Comparison of ENCODE assay signal across 8 cellular contexts in genomic region chr2:100610381-100610831, GRCh38. TPM values are rescaled to one million over a fixed set of nuclear protein-coding genes. Genes with fewer than 3 reads are reported as not detected.
A peak's percentile ranks its signal among the peaks of the same experiment; 100 is the strongest.
DNase-seq lines count a peak whose midpoint lies in the region; ATAC-seq and TF ChIP-seq lines count a peak whose summit lies in the region.

No MANE protein-coding gene starts in this region.

- no peak overlapping the region for H3K9ac ChIP-seq in smooth muscle cell (ENCODE audit: low read depth)

- TF ChIP-seq CTCF in GM06990 (IDR thresholded peaks at IDR 0.05; ENCODE audit: insufficient read depth, low read length, poor library complexity, severe bottlenecking) (peak; percentile 92), LNCAP (IDR thresholded peaks at IDR 0.05) (peak; percentile 71), adrenal gland (IDR thresholded peaks at IDR 0.05) (peak in 5 of 6 experiments; percentile 23 to 64 (median 54)), hepatocyte (IDR thresholded peaks at IDR 0.05; ENCODE audit: poor library complexity) (peak; percentile 76), smooth muscle cell (IDR thresholded peaks at IDR 0.05; ENCODE audit: borderline replicate concordance, insufficient read depth, poor library complexity, severe bottlenecking) (peak; percentile 65)

- TF ChIP-seq POLR2A in adrenal gland (IDR thresholded peaks at IDR 0.05) = no peak

- H3F3A ChIP-seq in smooth muscle cell (ENCODE audit: low read depth) = no peaks in the 10 kb centered on the region

- H3K36me3 ChIP-seq in GM06990 (ENCODE audit: control insufficient read depth, insufficient read depth, low read length) (no peaks in the 10 kb centered on the region), adrenal gland (replicated peaks in 1 of 2) (no peaks in the 10 kb centered on the region), hepatocyte (replicated peaks; ENCODE audit: insufficient read depth, low read depth) (no peaks in the 10 kb centered on the region), smooth muscle cell (ENCODE audit: low read depth) (no peaks in the 10 kb centered on the region)

- H3K4me1 Mint-ChIP-seq in T-helper 2 cell treated with Interferon-gamma antibody and Interleukin-4, amounts not matched to agents 5 μg/mL and 100 μg/mL, for 36 hours (ENCODE audit: low read depth) = peaks cover 4% of the 10 kb centered on the region

- no peaks in the 10 kb centered on the region for H3K9me3 Mint-ChIP-seq in T-helper 2 cell treated with Interferon-gamma antibody and Interleukin-4, amounts not matched to agents 5 μg/mL and 100 μg/mL, for 36 hours

- no peak overlapping the region for H3K27ac ChIP-seq in adrenal gland
- H3K27ac ChIP-seq in hepatocyte = no peak overlapping the region
- H3K27ac ChIP-seq in smooth muscle cell (ENCODE audit: low read depth) = no peak overlapping the region

- H3K27me3 Mint-ChIP-seq in T-helper 2 cell treated with Interferon-gamma antibody and Interleukin-4, amounts not matched to agents 5 μg/mL and 100 μg/mL, for 36 hours (ENCODE audit: low read depth) = peaks cover 5% of the 10 kb centered on the region

- WGBS in adrenal gland, 4 donors = 7 to 19% (median 12%) methylated on average over 13 of the region's 13 CpGs
- WGBS in hepatocyte (ENCODE audit: low lambda C conversion rate, missing lambda C conversion rate) = 32% methylated on average over 13 of the region's 13 CpGs
- 19% methylated on average over 13 of the region's 13 CpGs for WGBS in smooth muscle cell (ENCODE audit: low lambda C conversion rate)

- H2AFZ ChIP-seq in hepatocyte (no peak overlapping the region), smooth muscle cell (ENCODE audit: low read depth) (no peak overlapping the region)

- H3K36me3 Mint-ChIP-seq in T-helper 2 cell treated with Interferon-gamma antibody and Interleukin-4, amounts not matched to agents 5 μg/mL and 100 μg/mL, for 36 hours (ENCODE audit: low read depth) = no peaks in the 10 kb centered on the region

- H3K4me1 ChIP-seq in adrenal gland (replicated peaks in 1 of 2) = no peaks in the 10 kb centered on the region
- no peaks in the 10 kb centered on the region for H3K4me1 ChIP-seq in hepatocyte (ENCODE audit: insufficient read depth)
- H3K4me1 ChIP-seq in smooth muscle cell (ENCODE audit: low read depth) = peaks cover 3% of the 10 kb centered on the region

- ATAC-seq in HG03439 (IDR thresholded peaks at IDR 0.05; ENCODE audit: unreplicated experiment) = no peak

- DNase-seq in GM06990 (ENCODE audit: extremely low read depth, insufficient read length) (peak; percentile 46), adrenal gland (peak; percentile 49 to 86 (median 69)), hepatocyte (ENCODE audit: low spot score) (peak; percentile 83), smooth muscle cell (lab: John Stamatoyannopoulos, UW; ENCODE audit: unreplicated experiment) (peak; percentile 37), NCI-H187 treated with DMSO at 0.1 percent for 48 hours (lab: John Stamatoyannopoulos, UW) (no peak)
- DNase-seq in T-helper 2 cell treated with Interferon-gamma antibody and Interleukin-4, amounts not matched to agents 5 μg/mL and 100 μg/mL, for 36 hours (ENCODE audit: low spot score) = peak; percentile 63

- intact Hi-C loops in adrenal gland (cut with DNase I) = loop anchor here (2.0 to 5.0 kb wide), 2 partner anchors 374 to 377 kb away; no protein-coding TSS in a partner anchor

- no peak overlapping the region for H3K4me3 Mint-ChIP-seq in T-helper 2 cell treated with Interferon-gamma antibody and Interleukin-4, amounts not matched to agents 5 μg/mL and 100 μg/mL, for 36 hours

- no peaks in the 10 kb centered on the region for H3K27me3 ChIP-seq in GM06990 (replicated peaks; ENCODE audit: control insufficient read depth, insufficient read depth, low read length)
- no peaks in the 10 kb centered on the region for H3K27me3 ChIP-seq in adrenal gland
- H3K27me3 ChIP-seq in hepatocyte = no peaks in the 10 kb centered on the region
- no peaks in the 10 kb centered on the region for H3K27me3 ChIP-seq in smooth muscle cell (ENCODE audit: low read depth)

- H3K9me2 ChIP-seq in hepatocyte (replicated peaks; ENCODE audit: insufficient read depth) = no peaks in the 10 kb centered on the region

- H3K27ac Mint-ChIP-seq in T-helper 2 cell treated with Interferon-gamma antibody and Interleukin-4, amounts not matched to agents 5 μg/mL and 100 μg/mL, for 36 hours = no peak overlapping the region

- H3K79me2 ChIP-seq in hepatocyte (no peaks in the 10 kb centered on the region), smooth muscle cell (ENCODE audit: low read depth) (no peaks in the 10 kb centered on the region)

- H3K9me3 ChIP-seq in adrenal gland (replicated peaks in 1 of 3) (no peaks in the 10 kb centered on the region), hepatocyte (ENCODE audit: low read depth) (no peaks in the 10 kb centered on the region), smooth muscle cell (replicated peaks; ENCODE audit: low read depth) (no peaks in the 10 kb centered on the region)

- no peaks in the 10 kb centered on the region for H4K20me1 ChIP-seq in hepatocyte (ENCODE audit: insufficient read depth, poor library complexity, severe bottlenecking)
- H4K20me1 ChIP-seq in smooth muscle cell (ENCODE audit: low read depth) = no peaks in the 10 kb centered on the region

- no peak overlapping the region for H3K4me3 ChIP-seq in GM06990 (replicated peaks; ENCODE audit: low read depth, low read length)
- no peak overlapping the region for H3K4me3 ChIP-seq in adrenal gland
- no peak overlapping the region for H3K4me3 ChIP-seq in hepatocyte
- no peak overlapping the region for H3K4me3 ChIP-seq in smooth muscle cell

- H3K4me2 ChIP-seq in hepatocyte (no peak overlapping the region), smooth muscle cell (peak overlapping the region; percentile 22)

RNA-seq across cellular contexts. Expression of gene PDCL3, which starts 47.6 kb away (rescaled TPM):
- total RNA-seq in adrenal gland = 10 to 100 TPM in 6 of 8 donors, 1 to 10 TPM in 2; 9.6 to 22.9 (median 16.3) TPM
- 10 to 100 TPM; 15.5 to 51.3 (median 23.4) TPM for polyA plus RNA-seq in adrenal gland
- total RNA-seq in hepatocyte = 15.7 and 16.5 TPM in 2 replicates
- polyA plus RNA-seq in hepatocyte = 32.8 and 33.5 TPM in 2 replicates
- total RNA-seq in smooth muscle cell = 8.8 and 15.4 TPM in 2 replicates
- polyA plus RNA-seq in smooth muscle cell = 12.6 and 26.2 TPM in 2 replicates
